Comparison of ENCODE assay signal across 8 cellular contexts in genomic region chr2:196849895-196850294, GRCh38. TPM values are rescaled to one million over a fixed set of nuclear protein-coding genes. Genes with fewer than 3 reads are reported as not detected.
DNase-seq lines count a peak whose midpoint lies in the region; ATAC-seq lines count a peak whose summit lies in the region.

No MANE protein-coding gene starts in this region.

- intact Hi-C loops in aorta (cut with DNase I): no loop called here

- no peaks in the 10 kb centered on the region for H3K4me1 ChIP-seq in aorta (ENCODE audit: control insufficient read depth in 1 of 2, insufficient read depth in 2 of 2, low read length in 2 of 2)

- no peaks in the 10 kb centered on the region for H3K9me3 ChIP-seq in aorta (ENCODE audit: control insufficient read depth, low read length)

- ATAC-seq in aorta (ENCODE audit: low FRiP score): no peak
- ATAC-seq in GM18909 (IDR thresholded peaks at IDR 0.05; ENCODE audit: poor library complexity, unreplicated experiment): no peak

- H3K27me3 ChIP-seq in aorta (ENCODE audit: control insufficient read depth in 1 of 2, insufficient read depth in 2 of 2, low read length in 1 of 2): no peaks in the 10 kb centered on the region

- peaks cover 0 to 1% of the 10 kb centered on the region in 2 donors for H3K36me3 ChIP-seq in aorta (ENCODE audit: control insufficient read depth in 1 of 2, insufficient read depth in 2 of 2, low read length in 1 of 2)

- no peak overlapping the region for H3K27ac ChIP-seq in aorta (ENCODE audit: low read depth in 1 of 2, low read length in 2 of 2)

- H3K4me3 ChIP-seq in aorta (ENCODE audit: low read length in 2 of 2): no peak overlapping the region

- DNase-seq in COLO829 (ENCODE audit: low spot score) (peak; percentile 30), HT-29 (ENCODE audit: low spot score) (peak; percentile 77), amniotic epithelial cell (ENCODE audit: low read depth) (peak; percentile 48), kidney glomerular epithelial cell (lab: John Stamatoyannopoulos, UW) (peak; percentile 32), NOMO-1 treated with DMSO at 0.1 percent for 48 hours (lab: John Stamatoyannopoulos, UW; ENCODE audit: unreplicated experiment) (no peak), aorta (no peak), SKM-1 (lab: John Stamatoyannopoulos, UW; ENCODE audit: unreplicated experiment) (no peak)

RNA-seq across cellular contexts. Expression of gene C2orf66, which starts 40.7 kb away (rescaled TPM):
- not detected in 2 replicates for total RNA-seq in HT-29 (2014; rRNA removed; shearing (Covaris generic))
- total RNA-seq in aorta: under 1 TPM; 0.19 to 0.30 TPM
- polyA plus RNA-seq in aorta: not detected

RNA-seq across cellular contexts. Expression of gene GTF3C3, which starts 50.4 kb away (rescaled TPM):
- 20.1 and 24.2 TPM in 2 replicates for total RNA-seq in HT-29 (2014; rRNA removed; shearing (Covaris generic))
- total RNA-seq in aorta: 10 to 100 TPM; 26.0 to 41.6 TPM
- polyA plus RNA-seq in aorta: 10 to 100 TPM in 1 of 2 donors, 1 to 10 TPM in 1; 4.6 to 10.5 TPM

Comparison
In these comparisons a context has a peak if more than half of its experiments do, and no peak if none do; other contexts are left out.
1. DNase-seq: peak in COLO829 (single experiment), HT-29 (single experiment), amniotic epithelial cell (single experiment) and kidney glomerular epithelial cell (single experiment); none in NOMO-1 treated with DMSO at 0.1 percent for 48 hours (single experiment), aorta (0 of 2) and SKM-1 (single experiment).